Comparison of ENCODE assay signal across 9 cellular contexts in the genomic region with DNA sequence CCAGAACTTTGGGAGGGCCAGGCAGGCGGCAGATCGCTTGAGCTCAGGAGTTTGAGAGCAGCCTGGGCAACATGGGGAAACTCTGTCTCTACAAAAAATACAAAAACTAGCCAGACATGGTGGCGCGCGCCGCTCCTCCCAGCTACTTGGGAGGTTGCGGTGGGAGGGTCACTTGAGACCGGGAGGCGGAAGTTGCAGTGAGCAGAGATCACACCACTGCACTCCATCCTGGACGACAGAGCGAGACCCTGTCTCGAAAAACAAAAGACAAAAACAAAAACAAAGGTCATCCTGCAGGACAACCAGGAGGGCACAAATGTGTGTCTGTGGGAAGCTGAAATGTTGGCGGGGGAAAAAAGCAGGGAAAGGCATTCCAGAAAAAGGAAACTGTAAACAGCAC.
A peak's percentile ranks its signal among the peaks of the same experiment; 100 is the strongest.
DNase-seq lines count a peak whose midpoint lies in the region; ATAC-seq and TF ChIP-seq lines count a peak whose summit lies in the region.
"Had no signal": no experiment of that assay in that cellular context is flagged by ENCODE, and none has a peak within 500 bp of the region (broad histone marks: within the 10 kb centered on the region; RNA-seq: fewer than 3 reads in every experiment).

No MANE protein-coding gene starts in this region.

- intact Hi-C loops in transverse colon (cut with DNase I; ENCODE audit: low total_unique reads) = no loop called here

- ATAC-seq in activated T-cell treated with anti-CD3 and anti-CD28 coated beads, Interleukin-2, amount 50 U/mL, for 72 hours (replicated peaks in 1 of 2) = no peak
- ATAC-seq in memory B cell (ENCODE audit: low read depth) = no peak

- peak overlapping the region; percentile 29 to 42 for H3K4me3 Mint-ChIP-seq in activated T-cell treated with anti-CD3 and anti-CD28 coated beads, Interleukin-2, amount 50 U/mL, for 72 hours
- H3K4me3 Mint-ChIP-seq in memory B cell = peak overlapping the region; percentile 19

- H3K27ac Mint-ChIP-seq in activated T-cell treated with anti-CD3 and anti-CD28 coated beads, Interleukin-2, amount 50 U/mL, for 72 hours = peak overlapping the region; percentile 82
- peak overlapping the region; percentile 80 for H3K27ac Mint-ChIP-seq in memory B cell

- H3K27ac ChIP-seq in cingulate gyrus (ENCODE audit: low read depth, low read length) (peak overlapping the region; percentile 97), transverse colon (peak overlapping the region; percentile 99 to 100 (median 100))

- H3K4me3 ChIP-seq in transverse colon = peak overlapping the region in 1 of 4 donors; percentile 87

- WGBS in transverse colon (ENCODE audit: low coverage in 1 of 2), 2 donors = 80% methylated on average over 13 of the region's 13 CpGs; no CpG with 5 or more reads in 1 of the 2 donors

- no peak for TF ChIP-seq EP300 in transverse colon (IDR thresholded peaks at IDR 0.05; ENCODE audit: low read depth)

- no peak for DNase-seq in activated T-cell treated with anti-CD3 and anti-CD28 coated beads, Interleukin-2, amount 50 U/mL, for 72 hours
- DNase-seq in activated T-cell treated with anti-CD3 and anti-CD28 coated beads for 4 hours (no peak), memory B cell (ENCODE audit: low spot score in 2 of 2) (no peak), transverse colon (no peak), HPDE6-E6E7 (ENCODE audit: extremely low spot score) (no peak), NCI-H2171 (lab: John Stamatoyannopoulos, UW) (no peak), DMS79 treated with DMSO at 0.1 percent for 48 hours (lab: John Stamatoyannopoulos, UW) (no peak)
- DNase-seq: HCEC 1CT had no signal

- no peak for TF ChIP-seq POLR2A in transverse colon (IDR thresholded peaks at IDR 0.05)

- peaks cover 40% of the 10 kb centered on the region for H3K4me1 Mint-ChIP-seq in activated T-cell treated with anti-CD3 and anti-CD28 coated beads, Interleukin-2, amount 50 U/mL, for 72 hours (ENCODE audit: low read depth)
- peaks cover 7% of the 10 kb centered on the region for H3K4me1 Mint-ChIP-seq in memory B cell

- TF ChIP-seq CTCF in transverse colon (IDR thresholded peaks at IDR 0.05) = no peak

- in situ Hi-C loops in transverse colon (cut with MboI; ENCODE audit: low pct_ligation_motif_present in 1 of 4, low pct_unique_long_range_greater_than_20kb in 1 of 4, low sequenced_read_pairs in 3 of 4) = loop anchor here in 2 of 4 donors (5.0 to 10.0 kb wide), 2 partner anchors 104 to 106 kb away; partner anchors contain the start of gene HNRNPU (in 2 of the 2)

- peaks cover 22 to 47% (median 25%) of the 10 kb centered on the region in 4 donors for H3K4me1 ChIP-seq in transverse colon

- H3K27me3 Mint-ChIP-seq in activated T-cell treated with anti-CD3 and anti-CD28 coated beads, Interleukin-2, amount 50 U/mL, for 72 hours (ENCODE audit: low read depth) = no peaks in the 10 kb centered on the region
- no peaks in the 10 kb centered on the region for H3K27me3 Mint-ChIP-seq in memory B cell

- H3K36me3 Mint-ChIP-seq in activated T-cell treated with anti-CD3 and anti-CD28 coated beads, Interleukin-2, amount 50 U/mL, for 72 hours (ENCODE audit: insufficient read depth in 2 of 2) = peaks cover 0 to 3% of the 10 kb centered on the region in 2 donors
- H3K36me3 Mint-ChIP-seq in memory B cell = peaks cover 1% of the 10 kb centered on the region

- no peaks in the 10 kb centered on the region for H3K27me3 ChIP-seq in transverse colon

- H3K9me3 ChIP-seq in transverse colon = no peaks in the 10 kb centered on the region

- H3K9me3 Mint-ChIP-seq in activated T-cell treated with anti-CD3 and anti-CD28 coated beads, Interleukin-2, amount 50 U/mL, for 72 hours = no peaks in the 10 kb centered on the region
- H3K9me3 Mint-ChIP-seq in memory B cell = no peaks in the 10 kb centered on the region

- no peaks in the 10 kb centered on the region for H3K36me3 ChIP-seq in transverse colon
